Comparison of ENCODE assay signal across 8 cellular contexts in genomic region chr19:22634450-22634827, GRCh38.
DNase-seq lines count a peak whose midpoint lies in the region; ATAC-seq and TF ChIP-seq lines count a peak whose summit lies in the region.

No MANE protein-coding gene starts in this region.

- no peaks in the 10 kb centered on the region for H3K36me3 ChIP-seq in ACC112 (ENCODE audit: insufficient read depth, low read length)
- H3K36me3 ChIP-seq in mucosa of rectum (ENCODE audit: control insufficient read depth in 2 of 2, insufficient read depth in 2 of 2, low read length in 2 of 2) = no peaks in the 10 kb centered on the region

- H3K27me3 Mint-ChIP-seq in activated naive CD8-positive, alpha-beta T cell treated with anti-CD3 and anti-CD28 coated beads, Interleukin-2, amount 50 U/mL, for 24 hours = no peaks in the 10 kb centered on the region

- no peaks in the 10 kb centered on the region for H3K79me2 ChIP-seq in ACC112 (ENCODE audit: control insufficient read depth, insufficient read depth, low read length, unreplicated experiment)

- no peaks in the 10 kb centered on the region for H3K9me3 ChIP-seq in mucosa of rectum (ENCODE audit: control insufficient read depth in 2 of 2, low read length in 2 of 2)

- H3K36me3 Mint-ChIP-seq in activated naive CD8-positive, alpha-beta T cell treated with anti-CD3 and anti-CD28 coated beads, Interleukin-2, amount 50 U/mL, for 24 hours (ENCODE audit: low read depth) = peaks cover 13% of the 10 kb centered on the region

- DNase-seq in GM20000 (ENCODE audit: low spot score) (peak; percentile 0), retina (no peak), globus pallidus (ENCODE audit: low spot score) (no peak)
- DNase-seq in activated naive CD8-positive, alpha-beta T cell treated with anti-CD3 and anti-CD28 coated beads, Interleukin-2, amount 50 U/mL, for 24 hours = no peak
- DNase-seq in effector CD4-positive, alpha-beta T cell = no peak

- H2AFZ ChIP-seq in ACC112 (ENCODE audit: low read length, unreplicated experiment) = no peak overlapping the region

- H3K4me3 Mint-ChIP-seq in activated naive CD8-positive, alpha-beta T cell treated with anti-CD3 and anti-CD28 coated beads, Interleukin-2, amount 50 U/mL, for 24 hours = peak overlapping the region; percentile 92

- H3K9me3 Mint-ChIP-seq in activated naive CD8-positive, alpha-beta T cell treated with anti-CD3 and anti-CD28 coated beads, Interleukin-2, amount 50 U/mL, for 24 hours = peaks cover 12% of the 10 kb centered on the region

- H3K27me3 ChIP-seq in ACC112 (ENCODE audit: insufficient read depth, low read length) = no peaks in the 10 kb centered on the region
- no peaks in the 10 kb centered on the region for H3K27me3 ChIP-seq in mucosa of rectum (ENCODE audit: control insufficient read depth in 2 of 2, insufficient read depth in 2 of 2, low read length in 2 of 2)

- peak; percentile 22 for ATAC-seq in activated naive CD8-positive, alpha-beta T cell treated with anti-CD3 and anti-CD28 coated beads, Interleukin-2, amount 50 U/mL, for 24 hours
- ATAC-seq in GM18519 (IDR thresholded peaks at IDR 0.05; ENCODE audit: low FRiP score, unreplicated experiment) = no peak

- H3K4me3 ChIP-seq in ACC112 (ENCODE audit: low read depth, low read length) (peak overlapping the region; percentile 78), mucosa of rectum (ENCODE audit: low read length in 2 of 2) (peak overlapping the region; percentile 77 to 85)

- TF ChIP-seq CTCF in GM20000 (IDR thresholded peaks at IDR 0.05; ENCODE audit: extremely low read depth, missing control alignments) = no peak

- H3K27ac ChIP-seq in ACC112 (ENCODE audit: low read depth, low read length) = no peak overlapping the region
- H3K27ac ChIP-seq in mucosa of rectum (ENCODE audit: low read depth in 2 of 2, low read length in 2 of 2) = no peak overlapping the region

- H3K27ac Mint-ChIP-seq in activated naive CD8-positive, alpha-beta T cell treated with anti-CD3 and anti-CD28 coated beads, Interleukin-2, amount 50 U/mL, for 24 hours = peak overlapping the region; percentile 90

- H3K4me1 ChIP-seq in ACC112 (ENCODE audit: control insufficient read depth, insufficient read depth, low read length, unreplicated experiment) (no peaks in the 10 kb centered on the region), mucosa of rectum (ENCODE audit: control insufficient read depth in 2 of 2, insufficient read depth in 2 of 2, low read length in 2 of 2) (no peaks in the 10 kb centered on the region)

- H3K9ac ChIP-seq in mucosa of rectum (ENCODE audit: low read depth in 1 of 2, low read length in 2 of 2) = peak overlapping the region; percentile 27 to 71

- peaks cover 12% of the 10 kb centered on the region for H3K4me1 Mint-ChIP-seq in activated naive CD8-positive, alpha-beta T cell treated with anti-CD3 and anti-CD28 coated beads, Interleukin-2, amount 50 U/mL, for 24 hours
